14 cellular contexts compared by ENCODE assay signal in the genomic region with DNA sequence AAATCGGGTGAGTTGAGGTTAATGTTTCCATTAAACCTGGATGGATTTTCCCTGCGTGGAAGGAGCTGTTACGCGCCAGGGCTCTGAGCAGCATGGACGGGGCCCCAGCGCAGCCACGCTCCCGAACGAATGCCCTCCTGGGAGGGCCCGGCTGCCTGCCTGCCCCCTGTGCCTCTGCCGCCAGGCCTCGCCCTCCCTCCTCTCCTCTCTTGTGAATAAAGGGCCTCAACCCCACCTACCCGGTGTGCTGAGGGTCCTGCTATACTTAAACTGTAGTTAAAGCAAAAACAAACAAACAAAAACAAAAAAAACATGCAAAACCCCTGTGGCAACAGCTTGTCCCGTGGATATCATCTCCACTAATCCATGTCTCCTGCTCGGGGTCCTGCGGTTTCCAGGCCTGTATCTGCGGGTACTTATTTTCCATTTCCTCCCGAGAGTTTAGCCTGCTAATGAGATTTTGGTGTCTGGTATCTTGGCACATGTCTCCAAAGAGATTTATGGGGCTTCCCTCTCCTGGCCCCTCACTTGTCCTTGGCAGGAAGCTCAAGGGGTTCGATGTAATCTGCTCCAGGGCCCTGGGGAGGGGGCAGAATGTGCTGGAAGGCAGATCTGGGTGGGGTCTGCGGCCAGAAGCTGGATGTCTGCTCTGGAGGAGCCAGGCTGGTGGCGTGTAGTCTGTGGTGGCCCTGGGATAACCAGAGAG.
A peak's percentile ranks its signal among the peaks of the same experiment; 100 is the strongest.
DNase-seq lines count a peak whose midpoint lies in the region; ATAC-seq and TF ChIP-seq lines count a peak whose summit lies in the region.
"Had no signal": no experiment of that assay in that cellular context is flagged by ENCODE, and none has a peak within 500 bp of the region (broad histone marks: within the 10 kb centered on the region; RNA-seq: fewer than 3 reads in every experiment).

No MANE protein-coding gene starts in this region.

- no peaks in the 10 kb centered on the region for H3K36me3 ChIP-seq in PC-3 (ENCODE audit: low read depth, low read length)
- H3K36me3 ChIP-seq: tibial artery had no signal

- no peaks in the 10 kb centered on the region for H3K9me3 ChIP-seq in PC-3 (ENCODE audit: low read length)
- H3K9me3 ChIP-seq: body of pancreas had no signal

- TF ChIP-seq CTCF in PC-3 (conservative IDR thresholded peaks at IDR 0.05; ENCODE audit: low read depth, low read length) (no peak), CD14-positive monocyte (IDR thresholded peaks at IDR 0.05) (no peak)

- no peak overlapping the region for H3K4me3 Mint-ChIP-seq in stimulated activated effector memory CD8-positive, alpha-beta T cell treated with anti-CD3 and anti-CD28 coated beads, Interleukin-12 subunit alpha, Interleukin-12 subunit beta, amount 100 ng/mL, for 72 hours
- peak overlapping the region in 1 of 2 donors; percentile 30 for H3K4me3 Mint-ChIP-seq in CD14-positive monocyte
- H3K4me3 Mint-ChIP-seq: activated CD4-positive, alpha-beta T cell treated with anti-CD3 and anti-CD28 coated beads, Interleukin-2, amount 10 ng/mL, durations not matched to agents 7 days and 5 days had no signal

- ATAC-seq in left ventricle myocardium superior = no peak
- ATAC-seq in stimulated activated effector memory CD8-positive, alpha-beta T cell treated with anti-CD3 and anti-CD28 coated beads, Interleukin-12 subunit alpha, Interleukin-12 subunit beta, amount 100 ng/mL, for 72 hours = no peak
- no peak for ATAC-seq in PC-3

- H2AFZ ChIP-seq in PC-3 (ENCODE audit: low read length) = no peak overlapping the region

- H3K79me2 ChIP-seq in PC-3 (ENCODE audit: low read length) = no peaks in the 10 kb centered on the region

- no peak overlapping the region for H3K27ac ChIP-seq in PC-3 (ENCODE audit: low read length)
- H3K27ac ChIP-seq: KMS-11, tibial artery had no signal

- H3K4me1 Mint-ChIP-seq in stimulated activated effector memory CD8-positive, alpha-beta T cell treated with anti-CD3 and anti-CD28 coated beads, Interleukin-12 subunit alpha, Interleukin-12 subunit beta, amount 100 ng/mL, for 72 hours = peaks cover 18% of the 10 kb centered on the region
- no peaks in the 10 kb centered on the region for H3K4me1 Mint-ChIP-seq in CD14-positive monocyte

- CTCF ChIA-PET in PC-3 (lab: Charles Lee) = no interaction called here

- intact Hi-C loops in left ventricle myocardium superior (cut with micrococcal nuclease) (no loop called here), PC-3 (cut with micrococcal nuclease) (no loop called here), CD14-positive monocyte (cut with micrococcal nuclease) (no loop called here)

- BruUV-seq in PC-3 (replicated peaks; lab: Mats Ljungman, UMichigan) = no TSS peak

- peak; percentile 59 for DNase-seq in NCI-H2171 treated with DMSO at 0.1 percent for 48 hours (lab: John Stamatoyannopoulos, UW)
- DNase-seq in NCI-H2171 (lab: John Stamatoyannopoulos, UW) = no peak
- DNase-seq in NCI-H82 treated with DMSO at 0.1 percent for 48 hours (lab: John Stamatoyannopoulos, UW; ENCODE audit: unreplicated experiment) = peak; percentile 96
- peak; percentile 25 for DNase-seq in left ventricle myocardium superior
- DNase-seq in stimulated activated effector memory CD8-positive, alpha-beta T cell treated with anti-CD3 and anti-CD28 coated beads, Interleukin-12 subunit alpha, Interleukin-12 subunit beta, amount 100 ng/mL, for 72 hours (ENCODE audit: low spot score in 2 of 2) = no peak
- no peak for DNase-seq in PC-3
- no peak for DNase-seq in HK-2 (ENCODE audit: unreplicated experiment)
- no peak for DNase-seq in CD14-positive monocyte (ENCODE audit: low spot score)
- DNase-seq: activated CD4-positive, alpha-beta T cell treated with anti-CD3 and anti-CD28 coated beads, Interleukin-2, amount 10 ng/mL, durations not matched to agents 7 days and 5 days; activated effector memory CD4-positive, alpha-beta T cell treated with Interleukin-2 at 50 U/mL for 16 hours; NCI-H2081; tibial artery had no signal

- H3K27me3 ChIP-seq in PC-3 (ENCODE audit: low read length) = peaks cover 21% of the 10 kb centered on the region
- H3K27me3 ChIP-seq: body of pancreas had no signal

- peak overlapping the region; percentile 89 for H3K27ac Mint-ChIP-seq in stimulated activated effector memory CD8-positive, alpha-beta T cell treated with anti-CD3 and anti-CD28 coated beads, Interleukin-12 subunit alpha, Interleukin-12 subunit beta, amount 100 ng/mL, for 72 hours
- H3K27ac Mint-ChIP-seq in CD14-positive monocyte = no peak overlapping the region
- H3K27ac Mint-ChIP-seq: activated CD4-positive, alpha-beta T cell treated with anti-CD3 and anti-CD28 coated beads, Interleukin-2, amount 10 ng/mL, durations not matched to agents 7 days and 5 days had no signal

- no peaks in the 10 kb centered on the region for H4K20me1 ChIP-seq in PC-3 (ENCODE audit: low read length)

- no peak overlapping the region for H3K4me3 ChIP-seq in PC-3 (ENCODE audit: low read length)
- H3K4me3 ChIP-seq: body of pancreas, tibial artery had no signal

- peaks cover 6 to 30% (median 26%) of the 10 kb centered on the region in 3 donors for H3K27me3 Mint-ChIP-seq in CD14-positive monocyte (ENCODE audit: low read depth in 3 of 3)
- H3K27me3 Mint-ChIP-seq: activated CD4-positive, alpha-beta T cell treated with anti-CD3 and anti-CD28 coated beads, Interleukin-2, amount 10 ng/mL, durations not matched to agents 7 days and 5 days had no signal

- H3F3A ChIP-seq in PC-3 (ENCODE audit: low read length, unreplicated experiment) = no peaks in the 10 kb centered on the region

- no peaks in the 10 kb centered on the region for H3K9me3 Mint-ChIP-seq in stimulated activated effector memory CD8-positive, alpha-beta T cell treated with anti-CD3 and anti-CD28 coated beads, Interleukin-12 subunit alpha, Interleukin-12 subunit beta, amount 100 ng/mL, for 72 hours
- H3K9me3 Mint-ChIP-seq in CD14-positive monocyte = peaks cover 0 to 10% (median 7%) of the 10 kb centered on the region in 7 donors

- no peak overlapping the region for H3K9ac ChIP-seq in PC-3 (ENCODE audit: low read length)
- H3K9ac ChIP-seq: KMS-11 had no signal

- no peak overlapping the region for H3K4me2 ChIP-seq in PC-3 (ENCODE audit: low read length)
- H3K4me2 ChIP-seq: KMS-11 had no signal

- no peaks in the 10 kb centered on the region for H3K9me2 ChIP-seq in PC-3 (replicated peaks; ENCODE audit: low read length)

- POLR2A ChIA-PET in PC-3 (lab: Charles Lee; ENCODE audit: unreplicated experiment) = no interaction called here

- no peaks in the 10 kb centered on the region for H3K36me3 Mint-ChIP-seq in stimulated activated effector memory CD8-positive, alpha-beta T cell treated with anti-CD3 and anti-CD28 coated beads, Interleukin-12 subunit alpha, Interleukin-12 subunit beta, amount 100 ng/mL, for 72 hours
- no peaks in the 10 kb centered on the region for H3K36me3 Mint-ChIP-seq in CD14-positive monocyte

- peaks cover 8% of the 10 kb centered on the region for H3K4me1 ChIP-seq in PC-3 (ENCODE audit: insufficient read depth, low read length)

Comparison
In these comparisons a context has a peak if more than half of its experiments do, and no peak if none do; other contexts are left out.
1. DNase-seq: peak in NCI-H2171 treated with DMSO at 0.1 percent for 48 hours (single experiment), NCI-H82 treated with DMSO at 0.1 percent for 48 hours (single experiment) and left ventricle myocardium superior (single experiment); none in NCI-H2171 (single experiment), stimulated activated effector memory CD8-positive, alpha-beta T cell treated with anti-CD3 and anti-CD28 coated beads, Interleukin-12 subunit alpha, Interleukin-12 subunit beta, amount 100 ng/mL, for 72 hours (0 of 2), PC-3 (single experiment), HK-2 (single experiment) and CD14-positive monocyte (single experiment).